In the genomic region with DNA sequence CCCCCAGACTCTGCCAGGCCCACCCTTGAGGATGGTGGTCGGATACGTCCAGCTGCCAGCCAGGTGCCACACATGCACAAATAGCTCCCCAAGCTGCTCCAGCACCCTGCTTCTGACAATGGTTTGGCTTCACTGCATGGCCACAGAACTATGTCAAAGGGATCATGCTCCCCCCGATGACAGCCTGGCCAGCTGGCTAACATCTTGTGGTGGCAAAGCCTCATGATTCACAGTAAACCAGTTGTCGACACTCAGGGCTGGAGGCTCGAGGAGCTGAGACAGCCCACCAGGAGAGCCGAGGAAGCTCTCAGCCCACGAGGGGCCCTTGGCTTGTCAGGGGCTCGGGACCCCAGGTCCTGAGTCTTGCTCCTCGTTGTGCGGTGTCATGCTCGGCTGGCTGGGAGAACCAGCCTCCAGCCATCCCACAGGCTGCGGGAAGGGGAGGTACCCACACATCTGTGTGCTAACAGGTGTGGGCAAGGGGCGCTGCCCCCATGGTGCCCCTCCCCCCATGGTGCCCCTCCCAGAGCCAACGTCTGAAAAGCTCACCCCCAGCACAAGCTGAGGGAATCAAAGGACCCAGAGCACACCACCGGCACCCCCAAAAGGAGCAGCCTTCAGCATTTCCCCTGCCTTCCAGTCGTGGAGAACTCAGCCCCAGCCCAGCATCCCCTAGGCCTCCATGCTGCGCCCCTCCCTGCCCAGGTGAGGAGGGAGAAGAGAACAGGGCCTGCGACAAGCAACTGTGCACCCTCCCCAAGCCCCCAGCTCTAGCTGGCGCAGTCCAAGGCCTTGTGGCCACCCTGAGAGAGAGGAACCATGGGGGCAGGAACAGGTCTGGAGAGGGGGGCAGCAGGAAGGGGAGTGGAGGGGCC, we compare ENCODE assay signal across 19 cellular contexts. TPM values are rescaled to one million over a fixed set of nuclear protein-coding genes. Genes with fewer than 3 reads are reported as not detected.
DNase-seq lines count a peak whose midpoint lies in the region; ATAC-seq and TF ChIP-seq lines count a peak whose summit lies in the region.
"Had no signal": no experiment of that assay in that cellular context is flagged by ENCODE, and none has a peak within 500 bp of the region (broad histone marks: within the 10 kb centered on the region; RNA-seq: fewer than 3 reads in every experiment).

No MANE protein-coding gene starts in this region.

- peaks cover 0 to 2% of the 10 kb centered on the region in 2 donors for H3K9me3 ChIP-seq in lung (ENCODE audit: control insufficient read depth in 2 of 2, insufficient read depth in 1 of 2, low read length in 1 of 2)
- no peaks in the 10 kb centered on the region for H3K9me3 ChIP-seq in BE2C
- H3K9me3 ChIP-seq: body of pancreas, colonic mucosa, testis had no signal

- no peaks in the 10 kb centered on the region for H3K27me3 ChIP-seq in lung (ENCODE audit: control insufficient read depth, insufficient read depth)
- peaks cover 10% of the 10 kb centered on the region for H3K27me3 ChIP-seq in BE2C
- H3K27me3 ChIP-seq: body of pancreas, colonic mucosa, foreskin keratinocyte, testis had no signal

- H3K27ac ChIP-seq in lung (ENCODE audit: low read depth in 1 of 2, low read length in 1 of 2), result no peak overlapping the region
- H3K27ac ChIP-seq: body of pancreas, colonic mucosa, foreskin keratinocyte, testis had no signal

- CTCF ChIA-PET in AG04449 (lab: Yijun Ruan, JAX), result interaction anchor here (1.3 to 15.4 kb wide), 4 partner anchors 9 to 56 kb away, joined by 3 to 262 read pairs (median 72); no protein-coding TSS in a partner anchor

- H3K36me3 ChIP-seq in lung (ENCODE audit: control insufficient read depth in 2 of 2, insufficient read depth in 2 of 2, low read length in 2 of 2) (peaks cover 0 to 10% of the 10 kb centered on the region in 2 donors), BE2C (no peaks in the 10 kb centered on the region)
- H3K36me3 ChIP-seq: colonic mucosa had no signal

- POLR2A ChIA-PET in AG04449 (lab: Yijun Ruan, JAX), result no interaction called here

- in situ Hi-C loops in KBM-7 (cut with MboI; ENCODE audit: low pct_unique_long_range_greater_than_20kb, low sequenced_read_pairs), result no loop called here

- DNase-seq in AG04449 (ENCODE audit: low read depth, low spot score) (peak; percentile 7), GM03348 (ENCODE audit: low spot score) (peak; percentile 32), cardiac fibroblast (ENCODE audit: low read depth in 2 of 2) (peak; percentile 39 to 72), lung (ENCODE audit: low spot score) (peak; percentile 33), NCI-H1436 treated with DMSO at 0.1 percent for 48 hours (lab: John Stamatoyannopoulos, UW) (no peak), BE2C (no peak), KBM-7 (no peak)
- DNase-seq: activated CD4-positive, alpha-beta T cell treated with anti-CD3 and anti-CD28 coated beads for 4 hours; body of pancreas; CD4-positive, alpha-beta memory T cell; colonic mucosa; foreskin keratinocyte; hippocampal formation; NCI-H1417; NCI-H524 treated with DMSO at 0.1 percent for 48 hours; T-cell; testis had no signal

- TF ChIP-seq CTCF in AG04449 (IDR thresholded peaks at IDR 0.05; ENCODE audit: insufficient read depth, low read length, missing control alignments) (no peak), cardiac fibroblast (IDR thresholded peaks at IDR 0.05; ENCODE audit: low read depth, low read length) (no peak), lung (IDR thresholded peaks at IDR 0.05; ENCODE audit: control extremely low read depth, extremely low read depth) (no peak), BE2C (IDR thresholded peaks at IDR 0.05; ENCODE audit: low read depth, low read length) (no peak)

- no peak for ATAC-seq in lung (ENCODE audit: insufficient read depth, low FRiP score)
- no peak for ATAC-seq in GM21447 (IDR thresholded peaks at IDR 0.05; ENCODE audit: unreplicated experiment)
- ATAC-seq: body of pancreas, foreskin keratinocyte, right cardiac atrium had no signal

- 84 to 87% methylated on average over 18 to 19 of the region's 19 CpGs for WGBS in lung, 2 donors

- H3K4me1 ChIP-seq in lung (ENCODE audit: control insufficient read depth in 2 of 2, insufficient read depth in 2 of 2, low read length in 2 of 2) (no peaks in the 10 kb centered on the region), BE2C (no peaks in the 10 kb centered on the region)
- H3K4me1 ChIP-seq: body of pancreas, colonic mucosa, foreskin keratinocyte, testis had no signal

- H3K4me3 ChIP-seq in AG04449 (ENCODE audit: low read depth, low read length), result no peak overlapping the region
- H3K4me3 ChIP-seq in cardiac fibroblast (replicated peaks in 1 of 2; ENCODE audit: low read depth in 2 of 2, low read length in 2 of 2), result no peak overlapping the region
- H3K4me3 ChIP-seq in lung, result no peak overlapping the region
- no peak overlapping the region for H3K4me3 ChIP-seq in BE2C (ENCODE audit: low read depth, low read length)
- H3K4me3 ChIP-seq: body of pancreas, colonic mucosa, testis had no signal

RNA-seq across cellular contexts. Expression of a gene that starts 41.2 kb away (rescaled TPM):
- total RNA-seq in lung, result 1 to 10 TPM; 4.2 to 7.4 TPM
- polyA plus RNA-seq in lung, result 1 to 10 TPM; 1.3 to 5.3 TPM
- 0.14 TPM for polyA plus RNA-seq in BE2C (2012; ENCODE audit: insufficient read depth, insufficient read length, low read depth)

Comparison
In these comparisons a context has a peak if more than half of its experiments do, and no peak if none do; other contexts are left out.
1. DNase-seq: peak in AG04449 (single experiment), GM03348 (single experiment), cardiac fibroblast (2 of 2) and lung (single experiment); none in NCI-H1436 treated with DMSO at 0.1 percent for 48 hours (single experiment), BE2C (single experiment) and KBM-7 (single experiment).